In genomic region chr1:156493749-156494148, GRCh38 we compare ENCODE assay signal across 10 cellular contexts. TPM values are rescaled to one million over a fixed set of nuclear protein-coding genes. Genes with fewer than 3 reads are reported as not detected.
DNase-seq lines count a peak whose midpoint lies in the region; ATAC-seq and TF ChIP-seq lines count a peak whose summit lies in the region.
"Had no signal": no experiment of that assay in that cellular context is flagged by ENCODE, and none has a peak within 500 bp of the region (broad histone marks: within the 10 kb centered on the region; RNA-seq: fewer than 3 reads in every experiment).

No MANE protein-coding gene starts in this region.

- no peaks in the 10 kb centered on the region for H3K27me3 Mint-ChIP-seq in CD8-positive, alpha-beta memory T cell
- H3K27me3 Mint-ChIP-seq in effector memory CD8-positive, alpha-beta T cell: no peaks in the 10 kb centered on the region
- H3K27me3 Mint-ChIP-seq: activated CD4-positive, alpha-beta T cell treated with anti-CD3 and anti-CD28 coated beads, Interleukin-2, amount 10 ng/mL, durations not matched to agents 7 days and 5 days had no signal

- peaks cover 97 to 100% (median 100%) of the 10 kb centered on the region in 3 donors for H3K4me1 Mint-ChIP-seq in CD8-positive, alpha-beta memory T cell
- H3K4me1 Mint-ChIP-seq in effector memory CD8-positive, alpha-beta T cell (ENCODE audit: low read depth in 2 of 2): peaks cover 91 to 97% of the 10 kb centered on the region in 2 donors

- POLR2A ChIA-PET in CD8-positive, alpha-beta memory T cell (lab: Charles Lee): no interaction called here

- peaks cover 100% of the 10 kb centered on the region for H3K4me1 ChIP-seq in CD8-positive, alpha-beta memory T cell (ENCODE audit: insufficient read depth, low read length)
- peaks cover 92% of the 10 kb centered on the region for H3K4me1 ChIP-seq in MM.1S (ENCODE audit: low read length)
- peaks cover 91% of the 10 kb centered on the region for H3K4me1 ChIP-seq in rectal smooth muscle tissue (ENCODE audit: control insufficient read depth, insufficient read depth, low read length)

- H3F3A ChIP-seq in MM.1S (ENCODE audit: insufficient read depth, low read length): peaks cover 99% of the 10 kb centered on the region

- no peak for TF ChIP-seq POLR2A in lower leg skin (IDR thresholded peaks at IDR 0.05)

- H3K9ac ChIP-seq in MM.1S (ENCODE audit: low read length): peak overlapping the region; percentile 24; the same call in 1 of the 2 replicates
- H3K9ac ChIP-seq in rectal smooth muscle tissue (ENCODE audit: low read length): no peak overlapping the region

- H3K79me2 ChIP-seq in MM.1S (ENCODE audit: low read length): peaks cover 98% of the 10 kb centered on the region

- H3K36me3 Mint-ChIP-seq in CD8-positive, alpha-beta memory T cell: peaks cover 0 to 49% (median 4%) of the 10 kb centered on the region in 3 donors
- H3K36me3 Mint-ChIP-seq in effector memory CD8-positive, alpha-beta T cell (ENCODE audit: insufficient read depth): peaks cover 73% of the 10 kb centered on the region

- H3K27ac Mint-ChIP-seq in CD8-positive, alpha-beta memory T cell: peak overlapping the region; percentile 40 to 100 (median 89)
- H3K27ac Mint-ChIP-seq in effector memory CD8-positive, alpha-beta T cell: peak overlapping the region; percentile 94 to 95
- H3K27ac Mint-ChIP-seq: activated CD4-positive, alpha-beta T cell treated with anti-CD3 and anti-CD28 coated beads, Interleukin-2, amount 10 ng/mL, durations not matched to agents 7 days and 5 days had no signal

- no peak for ATAC-seq in effector memory CD8-positive, alpha-beta T cell (replicated peaks)
- ATAC-seq in HG03565 (IDR thresholded peaks at IDR 0.05; ENCODE audit: unreplicated experiment) (no peak), GM21576 (IDR thresholded peaks at IDR 0.05; ENCODE audit: unreplicated experiment) (no peak), sciatic nerve (no peak)

- no peaks in the 10 kb centered on the region for H3K9me2 ChIP-seq in MM.1S (replicated peaks; ENCODE audit: insufficient read depth, low read length)

- H3K4me2 ChIP-seq in MM.1S (ENCODE audit: low read depth, low read length): peak overlapping the region; percentile 90

- CTCF ChIA-PET in CD8-positive, alpha-beta memory T cell (lab: Charles Lee): interaction anchor here (0.8 to 13.1 kb wide), 3 partner anchors 11 to 108 kb away, joined by 3 to 177 read pairs (median 4); no protein-coding TSS in a partner anchor

- intact Hi-C loops in lower leg skin (cut with DNase I; ENCODE audit: low total_unique reads): no loop called here
- intact Hi-C loops in sciatic nerve (cut with DNase I): no loop called here

- no peak overlapping the region for H3K27ac ChIP-seq in CD8-positive, alpha-beta memory T cell (ENCODE audit: low read depth, low read length)
- H3K27ac ChIP-seq in MM.1S (ENCODE audit: low read length) (peak overlapping the region; percentile 83; the same call in 1 of the 2 replicates), rectal smooth muscle tissue (ENCODE audit: low read depth, low read length) (peak overlapping the region; percentile 64)
- H3K27ac ChIP-seq: SJCRH30 had no signal

- no peak for DNase-seq in CD8-positive, alpha-beta memory T cell
- DNase-seq in MM.1S: peak; percentile 24
- DNase-seq in effector memory CD8-positive, alpha-beta T cell: no peak
- no peak for DNase-seq in lower leg skin (ENCODE audit: low spot score in 2 of 2)
- DNase-seq in sciatic nerve (ENCODE audit: low spot score): no peak
- DNase-seq: activated CD4-positive, alpha-beta T cell treated with anti-CD3 and anti-CD28 coated beads, Interleukin-2, amount 10 ng/mL, durations not matched to agents 7 days and 5 days had no signal

- H3K9me3 ChIP-seq in CD8-positive, alpha-beta memory T cell (ENCODE audit: low read length): no peaks in the 10 kb centered on the region
- H3K9me3 ChIP-seq in MM.1S (replicated peaks; ENCODE audit: insufficient read depth, low read length): no peaks in the 10 kb centered on the region
- H3K9me3 ChIP-seq: SJCRH30 had no signal

- no peaks in the 10 kb centered on the region for H3K27me3 ChIP-seq in CD8-positive, alpha-beta memory T cell (ENCODE audit: insufficient read depth, low read length, poor library complexity, severe bottlenecking)
- H3K27me3 ChIP-seq in MM.1S (replicated peaks; ENCODE audit: insufficient read depth, low read length) (no peaks in the 10 kb centered on the region), rectal smooth muscle tissue (ENCODE audit: control insufficient read depth, insufficient read depth, low read length) (no peaks in the 10 kb centered on the region)
- H3K27me3 ChIP-seq: SJCRH30 had no signal

- TF ChIP-seq CTCF in MM.1S (IDR thresholded peaks at IDR 0.05; ENCODE audit: low read length) (no peak), lower leg skin (IDR thresholded peaks at IDR 0.05) (no peak)

- H3K4me3 Mint-ChIP-seq in CD8-positive, alpha-beta memory T cell: peak overlapping the region in 5 of 7 donors; percentile 26 to 82 (median 74)
- peak overlapping the region; percentile 49 to 82 for H3K4me3 Mint-ChIP-seq in effector memory CD8-positive, alpha-beta T cell
- H3K4me3 Mint-ChIP-seq: activated CD4-positive, alpha-beta T cell treated with anti-CD3 and anti-CD28 coated beads, Interleukin-2, amount 10 ng/mL, durations not matched to agents 7 days and 5 days had no signal

- peaks cover 6% of the 10 kb centered on the region for H3K36me3 ChIP-seq in CD8-positive, alpha-beta memory T cell (ENCODE audit: insufficient read depth, low read length)
- 0 out of 2 replicates have a peak, but pooled peaks cover 8% of the 10 kb centered on the region for H3K36me3 ChIP-seq in MM.1S (replicated peaks; ENCODE audit: insufficient read depth, low read length)
- H3K36me3 ChIP-seq in rectal smooth muscle tissue (ENCODE audit: control insufficient read depth, insufficient read depth, low read length): peaks cover 5% of the 10 kb centered on the region
- H3K36me3 ChIP-seq: SJCRH30 had no signal

- H3K4me3 ChIP-seq in CD8-positive, alpha-beta memory T cell (ENCODE audit: low read length): no peak overlapping the region
- H3K4me3 ChIP-seq in MM.1S (ENCODE audit: low read length): peak overlapping the region; percentile 19; the same call in 1 of the 2 replicates
- peak overlapping the region; percentile 47 for H3K4me3 ChIP-seq in rectal smooth muscle tissue (ENCODE audit: low read length)
- no peak overlapping the region for H3K4me3 ChIP-seq in lower leg skin (ENCODE audit: low read depth, poor library complexity, severe bottlenecking)
- H3K4me3 ChIP-seq: SJCRH30 had no signal

- H2AFZ ChIP-seq in MM.1S (ENCODE audit: low read length): no peak overlapping the region

- no peaks in the 10 kb centered on the region for H4K20me1 ChIP-seq in MM.1S (ENCODE audit: insufficient read depth, low read length)

- H3K9me3 Mint-ChIP-seq in CD8-positive, alpha-beta memory T cell: no peaks in the 10 kb centered on the region
- no peaks in the 10 kb centered on the region for H3K9me3 Mint-ChIP-seq in effector memory CD8-positive, alpha-beta T cell
- H3K9me3 Mint-ChIP-seq: activated CD4-positive, alpha-beta T cell treated with anti-CD3 and anti-CD28 coated beads, Interleukin-2, amount 10 ng/mL, durations not matched to agents 7 days and 5 days had no signal

RNA-seq across cellular contexts. Expression of gene MEF2D, which starts 6.8 kb away (rescaled TPM):
- 10 to 100 TPM; 32.9 to 35.4 TPM for total RNA-seq in CD8-positive, alpha-beta memory T cell
- polyA plus RNA-seq in CD8-positive, alpha-beta memory T cell: 19.2 TPM
- total RNA-seq in lower leg skin: 10 to 100 TPM; 32.1 to 67.3 (median 55.6) TPM
- 66.8 TPM for total RNA-seq in sciatic nerve

Comparison
In these comparisons a context has a peak if more than half of its experiments do, and no peak if none do; other contexts are left out.
1. H3K4me3 ChIP-seq: peak in MM.1S (single experiment) and rectal smooth muscle tissue (single experiment); none in CD8-positive, alpha-beta memory T cell (single experiment) and lower leg skin (single experiment).